In the genomic region with DNA sequence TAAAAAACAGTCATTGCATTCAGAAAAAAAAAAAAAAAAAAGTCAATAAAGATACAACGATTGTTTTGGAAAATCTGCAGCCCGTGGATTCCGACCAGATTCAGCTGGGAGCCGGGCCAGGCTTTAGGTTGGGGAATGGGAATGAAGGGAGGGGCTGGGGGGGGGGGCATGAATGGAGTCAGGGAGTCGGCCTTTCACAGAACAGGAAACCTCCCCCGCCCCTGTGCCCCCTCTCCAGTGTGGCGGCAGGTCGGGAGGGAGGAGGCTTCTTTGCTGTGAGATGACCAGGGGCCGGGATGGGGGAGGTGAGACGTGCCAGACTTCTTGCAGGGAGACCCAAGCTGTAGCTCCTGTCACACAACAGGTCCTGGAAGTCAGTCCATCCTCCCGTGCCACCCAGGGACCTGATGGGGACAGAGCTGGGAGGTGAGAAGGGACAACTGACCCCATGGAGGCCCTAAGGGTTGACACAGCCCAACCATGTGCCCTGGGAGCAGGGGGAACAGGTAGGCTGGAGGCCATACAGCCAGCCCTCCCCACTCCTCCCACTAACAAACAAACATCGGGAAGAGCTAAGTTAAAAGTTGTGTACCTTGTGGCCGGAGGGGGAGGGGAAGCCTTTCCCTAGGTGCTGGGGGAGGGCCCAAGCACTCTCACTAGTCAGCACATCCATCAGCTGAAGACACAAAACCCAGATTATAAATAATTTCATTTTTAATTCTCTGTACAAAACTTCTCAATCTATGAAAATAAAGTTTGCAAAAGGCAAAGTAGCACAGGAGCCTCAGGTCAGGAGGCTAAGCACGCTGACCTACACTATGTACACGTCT, we compare ENCODE assay signal across 8 cellular contexts. TPM values are rescaled to one million over a fixed set of nuclear protein-coding genes. Genes with fewer than 3 reads are reported as not detected.
DNase-seq lines count a peak whose midpoint lies in the region; ATAC-seq and TF ChIP-seq lines count a peak whose summit lies in the region.

No MANE protein-coding gene starts in this region.

- 35 to 39% methylated on average over 15 of the region's 15 CpGs for WGBS in body of pancreas, 2 donors

- no peak overlapping the region for H3K4me3 ChIP-seq in BLaER1
- no peak overlapping the region for H3K4me3 ChIP-seq in body of pancreas
- no peak overlapping the region for H3K4me3 ChIP-seq in ascending aorta

- H3K4me1 Mint-ChIP-seq in nephron progenitor cell, result peaks cover 35% of the 10 kb centered on the region

- TF ChIP-seq CTCF in body of pancreas (IDR thresholded peaks at IDR 0.05), result no peak
- TF ChIP-seq CTCF in nephron progenitor cell (IDR thresholded peaks at IDR 0.05), result no peak
- TF ChIP-seq CTCF in GM13977 (IDR thresholded peaks at IDR 0.05; ENCODE audit: extremely low read depth, insufficient read depth, missing control alignments), result no peak
- no peak for TF ChIP-seq CTCF in GM10248 (IDR thresholded peaks at IDR 0.05; ENCODE audit: control extremely low read depth, extremely low read depth, low read depth, missing control alignments)
- no peak for TF ChIP-seq CTCF in ascending aorta (IDR thresholded peaks at IDR 0.05)

- peak; percentile 18 for DNase-seq in HEK293T (ENCODE audit: extremely low spot score)
- DNase-seq in body of pancreas, result no peak
- peak; percentile 58 for DNase-seq in nephron progenitor cell
- DNase-seq in GM13977 (ENCODE audit: low spot score), result no peak
- DNase-seq in GM10248 (ENCODE audit: extremely low spot score), result no peak
- DNase-seq in ascending aorta (ENCODE audit: low spot score in 2 of 2), result no peak
- no peak for DNase-seq in KBM-7

- TF ChIP-seq POLR2A in body of pancreas (IDR thresholded peaks at IDR 0.05), result no peak

- CTCF ChIA-PET in HEK293T (lab: Yijun Ruan, JAX) (interaction anchor here (0.6 to 1.9 kb wide), 15 partner anchors 8 to 222 kb away, joined by 3 to 7 read pairs (median 3); a partner anchor contains a TSS), GM10248 (lab: Yijun Ruan, JAX) (interaction anchor here (0.6 to 7.7 kb wide), 33 partner anchors 9 to 222 kb away, joined by 3 to 93 read pairs (median 5); a partner anchor contains a TSS)

- POLR2A ChIA-PET in HEK293T (lab: Yijun Ruan, JAX), result interaction anchor here (0.7 to 24.8 kb wide), 3 partner anchors 9 to 117 kb away, joined by 3 to 369 read pairs (median 3); a partner anchor contains a TSS
- POLR2A ChIA-PET in GM10248 (lab: Yijun Ruan, JAX), result no interaction called here

- H3K9me3 Mint-ChIP-seq in nephron progenitor cell, result no peaks in the 10 kb centered on the region

- no peak overlapping the region for H3K27ac ChIP-seq in BLaER1
- H3K27ac ChIP-seq in body of pancreas, result peak overlapping the region in 3 of 4 donors; percentile 19 to 48 (median 26)
- no peak overlapping the region for H3K27ac ChIP-seq in ascending aorta

- H3K4me2 ChIP-seq in BLaER1, result peak overlapping the region; percentile 24; the same call in 1 of the 2 replicates

- H3K9me3 ChIP-seq in BLaER1 (no peaks in the 10 kb centered on the region), body of pancreas (no peaks in the 10 kb centered on the region), ascending aorta (no peaks in the 10 kb centered on the region)

- no peak overlapping the region for H3K9ac ChIP-seq in BLaER1

- intact Hi-C loops in body of pancreas (cut with DNase I) (loop anchor here (5.0 kb wide), 1 partner anchor 36 kb away; no protein-coding TSS in a partner anchor), ascending aorta (cut with DNase I) (loop anchor here (1.0 to 2.0 kb wide), 2 partner anchors 49 to 221 kb away; no protein-coding TSS in a partner anchor)

- peaks cover 9% of the 10 kb centered on the region for H3K36me3 Mint-ChIP-seq in nephron progenitor cell (ENCODE audit: low read depth)

- in situ Hi-C loops in GM13977 (cut with MboI; ENCODE audit: low pct_unique_long_range_greater_than_20kb, low sequenced_read_pairs, unreplicated experiment) (no loop called here), KBM-7 (cut with MboI; ENCODE audit: low pct_unique_long_range_greater_than_20kb, low sequenced_read_pairs) (no loop called here)

- ATAC-seq in body of pancreas, result peak; percentile 13

- peaks cover 97% of the 10 kb centered on the region for H4K20me1 ChIP-seq in BLaER1

- H3K4me1 ChIP-seq in BLaER1 (peaks cover 80% of the 10 kb centered on the region), body of pancreas (peaks cover 15% of the 10 kb centered on the region), ascending aorta (peaks cover 0 to 2% of the 10 kb centered on the region in 2 donors)

- H3K4me3 Mint-ChIP-seq in nephron progenitor cell, result peak overlapping the region; percentile 65

- H3K36me3 ChIP-seq in BLaER1, result peaks cover 83% of the 10 kb centered on the region
- peaks cover 0 to 2% of the 10 kb centered on the region in 2 donors for H3K36me3 ChIP-seq in body of pancreas (replicated peaks in 1 of 2; ENCODE audit: insufficient read depth in 1 of 2, low read depth in 2 of 2)
- H3K36me3 ChIP-seq in ascending aorta, result peaks cover 15 to 27% of the 10 kb centered on the region in 2 donors

- no peaks in the 10 kb centered on the region for H3K27me3 ChIP-seq in BLaER1
- no peaks in the 10 kb centered on the region for H3K27me3 ChIP-seq in body of pancreas
- no peaks in the 10 kb centered on the region for H3K27me3 ChIP-seq in ascending aorta

- no peaks in the 10 kb centered on the region for H3K27me3 Mint-ChIP-seq in nephron progenitor cell (ENCODE audit: low read depth, poor library complexity)

- H3K27ac Mint-ChIP-seq in nephron progenitor cell, result peak overlapping the region; percentile 83

TF ChIP-seq in HEK293T, 16 proteins besides CTCF, POLR2A, EP300 and RAD21:
- TF ChIP-seq SP1 (IDR thresholded peaks at IDR 0.05) (no peak), CTBP1 (IDR thresholded peaks at IDR 0.05; ENCODE audit: borderline replicate concordance) (no peak), HDGF (IDR thresholded peaks at IDR 0.05; ENCODE audit: borderline replicate concordance) (0 out of 2 replicates have a peak, but pooled peaks have one; percentile 63), LEF1 (IDR thresholded peaks at IDR 0.05; ENCODE audit: borderline replicate concordance) (0 out of 2 replicates have a peak, but pooled peaks have one; percentile 33), SUZ12 (IDR thresholded peaks at IDR 0.05) (no peak)
TF ChIP-seq in HEK293T: peak in this region for 2.

RNA-seq across cellular contexts. Expression of a gene that starts 25.2 kb away (rescaled TPM):
- total RNA-seq in body of pancreas (10 to 100 TPM; 22.3 to 88.0 TPM), ascending aorta (141 TPM)

Comparison
In these comparisons a context has a peak if more than half of its experiments do, and no peak if none do; other contexts are left out.
1. H3K27ac ChIP-seq: peak in body of pancreas (3 of 4); none in BLaER1 (single experiment) and ascending aorta (0 of 2).
2. DNase-seq: peak in HEK293T (single experiment) and nephron progenitor cell (single experiment); none in body of pancreas (0 of 4), GM13977 (single experiment), GM10248 (single experiment), ascending aorta (0 of 2) and KBM-7 (single experiment).